In the genomic region with DNA sequence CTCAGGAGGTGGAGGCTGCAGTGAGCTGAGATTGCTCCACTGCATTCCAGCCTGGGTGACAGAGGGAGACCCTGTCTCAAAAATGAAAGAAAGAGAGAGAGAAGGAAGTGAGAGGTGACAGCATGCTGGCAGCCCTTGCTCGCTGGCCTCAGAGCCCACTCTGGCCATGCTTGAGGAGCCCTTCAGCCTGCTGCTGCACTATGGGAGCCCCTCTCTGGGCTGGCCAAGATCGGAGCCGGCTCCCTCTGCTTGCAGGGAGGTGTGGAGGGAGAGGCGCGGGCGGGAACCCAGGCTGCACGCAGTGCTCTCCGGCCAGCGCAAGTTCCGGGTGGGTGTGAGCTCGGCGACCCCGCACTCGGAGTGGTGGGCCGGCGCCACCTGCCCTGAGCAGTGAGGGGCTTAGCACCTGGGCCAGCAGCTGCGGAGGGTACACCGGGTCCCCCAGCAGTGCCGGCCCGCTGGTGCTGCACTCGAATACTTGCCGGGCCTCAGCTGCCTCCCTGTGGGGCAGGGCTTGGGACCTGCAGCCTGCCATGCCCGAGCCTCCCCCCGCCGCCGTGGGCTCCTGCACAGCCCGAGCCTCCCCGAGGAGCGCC, we compare ENCODE assay signal across 10 cellular contexts. TPM values are rescaled to one million over a fixed set of nuclear protein-coding genes. Genes with fewer than 3 reads are reported as not detected.
"Had no signal": no experiment of that assay in that cellular context is flagged by ENCODE, and none has a peak within 500 bp of the region (broad histone marks: within the 10 kb centered on the region; RNA-seq: fewer than 3 reads in every experiment).

No MANE protein-coding gene starts in this region.

RNA-seq across cellular contexts. Expression of a gene that starts 8.6 kb away (rescaled TPM):
- total RNA-seq: ascending aorta, M059J had no signal

RNA-seq across cellular contexts. Expression of a gene that starts 32.3 kb away (rescaled TPM):
- total RNA-seq: activated CD8-positive, alpha-beta memory T cell treated with anti-CD3 and anti-CD28 coated beads for 36 hours; activated CD8-positive, alpha-beta T cell treated with anti-CD3 and anti-CD28 coated beads for 36 hours; activated naive CD8-positive, alpha-beta T cell treated with anti-CD3 and anti-CD28 coated beads, Interleukin-2, amount 10 ng/mL, durations not matched to agents 7 days and 5 days; activated T-helper 2 cell treated with anti-CD3 and anti-CD28 coated beads, Interferon-gamma antibody, Interleukin-2, Interleukin-4, amounts not matched to agents 10 μg/mL and 5 μg/mL and 100 μg/mL, durations not matched to agents 14 hours and 24 hours and 36 hours; ascending aorta; cardiac septum; M059J; PC-3; Right ventricle myocardium superior; T-helper 2 cell treated with Interferon-gamma antibody and Interleukin-4, amounts not matched to agents 100 ng/mL and 5 ng/mL, for 36 hours had no signal

RNA-seq across cellular contexts. Expression of a gene that starts 48.0 kb away (rescaled TPM):
- total RNA-seq: activated CD8-positive, alpha-beta memory T cell treated with anti-CD3 and anti-CD28 coated beads for 36 hours; activated CD8-positive, alpha-beta T cell treated with anti-CD3 and anti-CD28 coated beads for 36 hours; activated naive CD8-positive, alpha-beta T cell treated with anti-CD3 and anti-CD28 coated beads, Interleukin-2, amount 10 ng/mL, durations not matched to agents 7 days and 5 days; activated T-helper 2 cell treated with anti-CD3 and anti-CD28 coated beads, Interferon-gamma antibody, Interleukin-2, Interleukin-4, amounts not matched to agents 10 μg/mL and 5 μg/mL and 100 μg/mL, durations not matched to agents 14 hours and 24 hours and 36 hours; ascending aorta; cardiac septum; M059J; PC-3; Right ventricle myocardium superior; T-helper 2 cell treated with Interferon-gamma antibody and Interleukin-4, amounts not matched to agents 100 ng/mL and 5 ng/mL, for 36 hours had no signal
